1 cellular context compared by ENCODE assay signal in genomic region chr10:72258617-72259016, GRCh38.
TF ChIP-seq lines count a peak whose summit lies in the region.

No MANE protein-coding gene starts in this region.

TF ChIP-seq in GM12878, 131 proteins besides CTCF, POLR2A, EP300 and RAD21:
- TF ChIP-seq NFXL1 (IDR thresholded peaks at IDR 0.05; ENCODE audit: borderline replicate concordance) (no peak), BCLAF1 (IDR thresholded peaks at IDR 0.05) (no peak), LARP7 (IDR thresholded peaks at IDR 0.05) (no peak), FOXM1 (IDR thresholded peaks at IDR 0.05; ENCODE audit: low read depth, low read length) (no peak), BCL3 (IDR thresholded peaks at IDR 0.05; ENCODE audit: borderline replicate concordance, insufficient read depth, low read depth, low read length, poor library complexity, severe bottlenecking) (no peak), ZBED1 (IDR thresholded peaks at IDR 0.05; ENCODE audit: borderline replicate concordance) (no peak), CUX1 (IDR thresholded peaks at IDR 0.05; ENCODE audit: insufficient replicate concordance, low read depth, low read length) (no peak), GATAD2B (conservative IDR thresholded peaks at IDR 0.05; ENCODE audit: low read depth) (no peak), BHLHE40 (IDR thresholded peaks at IDR 0.05; ENCODE audit: borderline replicate concordance in 1 of 2, low read depth in 2 of 2, low read length in 1 of 2) (no peak), SRF (IDR thresholded peaks at IDR 0.05; ENCODE audit: low read depth in 2 of 2, low read length in 2 of 2) (no peak), FOXK2 (IDR thresholded peaks at IDR 0.05) (no peak), MYC (IDR thresholded peaks at IDR 0.05; ENCODE audit: insufficient read depth, insufficient read length, insufficient replicate concordance, low read length, severe bottlenecking) (no peak)
